8 cellular contexts compared by ENCODE assay signal in the genomic region with DNA sequence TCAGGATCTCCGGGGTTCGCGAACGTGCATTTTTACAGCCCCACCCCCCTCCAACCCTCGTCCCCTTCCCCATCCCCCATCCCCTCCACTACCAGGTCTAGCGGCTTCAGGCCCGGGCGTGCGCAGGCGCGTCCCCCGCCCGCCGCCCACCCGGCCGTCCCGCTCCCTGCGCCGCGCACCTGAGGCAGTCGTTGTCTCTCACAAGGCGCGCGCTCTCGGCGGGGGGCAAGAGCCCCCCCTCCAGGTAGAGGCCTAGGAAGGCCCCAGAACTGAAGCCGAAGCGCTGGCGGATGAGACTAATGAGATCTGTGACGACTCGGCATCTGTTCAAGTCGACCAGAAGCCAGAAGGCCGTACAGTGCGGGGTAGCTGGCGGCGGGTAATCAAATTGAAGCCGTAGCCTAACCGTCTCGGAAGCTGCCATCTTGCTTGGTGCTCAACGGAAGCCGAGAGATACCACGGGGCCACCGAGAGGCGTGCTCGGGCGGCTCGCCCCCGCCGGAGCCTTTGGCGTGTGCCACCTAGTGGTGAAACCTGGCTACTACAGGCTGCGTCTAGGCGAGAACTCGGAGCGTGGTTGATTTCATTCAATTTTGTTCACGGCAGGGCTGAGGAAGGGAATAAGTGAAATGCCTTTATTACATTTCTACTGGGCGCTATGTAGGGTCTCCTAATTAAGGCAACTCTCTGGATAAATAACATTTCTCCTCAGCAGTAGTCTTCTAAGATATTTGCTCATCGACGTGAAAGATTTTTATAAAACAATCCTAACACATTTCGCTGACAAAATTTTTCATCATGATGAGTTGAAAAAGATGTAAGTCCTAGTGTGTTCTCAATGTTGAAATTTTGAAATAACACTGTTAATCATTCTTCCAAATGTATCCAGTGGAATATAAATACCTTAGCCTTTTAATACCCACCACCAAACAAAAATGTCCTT. TPM values are rescaled to one million over a fixed set of nuclear protein-coding genes. Genes with fewer than 3 reads are reported as not detected.
DNase-seq lines count a peak whose midpoint lies in the region; ATAC-seq and TF ChIP-seq lines count a peak whose summit lies in the region.

A gene with protein sequence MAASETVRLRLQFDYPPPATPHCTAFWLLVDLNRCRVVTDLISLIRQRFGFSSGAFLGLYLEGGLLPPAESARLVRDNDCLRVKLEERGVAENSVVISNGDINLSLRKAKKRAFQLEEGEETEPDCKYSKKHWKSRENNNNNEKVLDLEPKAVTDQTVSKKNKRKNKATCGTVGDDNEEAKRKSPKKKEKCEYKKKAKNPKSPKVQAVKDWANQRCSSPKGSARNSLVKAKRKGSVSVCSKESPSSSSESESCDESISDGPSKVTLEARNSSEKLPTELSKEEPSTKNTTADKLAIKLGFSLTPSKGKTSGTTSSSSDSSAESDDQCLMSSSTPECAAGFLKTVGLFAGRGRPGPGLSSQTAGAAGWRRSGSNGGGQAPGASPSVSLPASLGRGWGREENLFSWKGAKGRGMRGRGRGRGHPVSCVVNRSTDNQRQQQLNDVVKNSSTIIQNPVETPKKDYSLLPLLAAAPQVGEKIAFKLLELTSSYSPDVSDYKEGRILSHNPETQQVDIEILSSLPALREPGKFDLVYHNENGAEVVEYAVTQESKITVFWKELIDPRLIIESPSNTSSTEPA (minus strand): TSS at position 455 of the 943 bp plus-strand sequence. CDS start 31 bp downstream, at position 424.

- peak; percentile 98 for TF ChIP-seq CTCF in AG09319 (IDR thresholded peaks at IDR 0.05; ENCODE audit: low read depth, low read length)
- peak; percentile 99 for TF ChIP-seq CTCF in WTC11 (IDR thresholded peaks at IDR 0.05)
- TF ChIP-seq CTCF in cardiac fibroblast (IDR thresholded peaks at IDR 0.05; ENCODE audit: low read depth, low read length): peak; percentile 100

- H3K27ac Mint-ChIP-seq in WTC11: peak within 1 kb of the TSS; percentile 82; the same call in 1 of the 2 replicates

- H3K9me3 Mint-ChIP-seq in WTC11: no peaks in the 10 kb centered on the region

- POLR2A ChIA-PET in WTC11 (lab: Charles Lee): no interaction called here

- DNase-seq in AG09319 (ENCODE audit: extremely low read depth, low read depth): peak; percentile 75
- DNase-seq in NCI-H2227 treated with DMSO at 0.1 percent for 48 hours (lab: John Stamatoyannopoulos, UW): peak; percentile 94
- DNase-seq in WTC11 (ENCODE audit: low spot score): peak; percentile 94
- DNase-seq in cardiac fibroblast (ENCODE audit: low read depth in 2 of 2): peak; percentile 93 to 94
- peak; percentile 97 for DNase-seq in islet precursor cell
- DNase-seq in stimulated activated CD4-positive, alpha-beta T cell treated with anti-CD3 and anti-CD28 coated beads, Interleukin-12 subunit alpha, Interleukin-12 subunit beta, amount 100 ng/mL, for 48 hours (ENCODE audit: low read depth in 2 of 3, low spot score in 1 of 3): peak; percentile 89 to 98 (median 91)

- H3K4me3 ChIP-seq in cardiac fibroblast (replicated peaks in 1 of 2; ENCODE audit: low read depth in 2 of 2, low read length in 2 of 2): peak within 1 kb of the TSS; percentile 83 to 85

- ATAC-seq in GM18909 (IDR thresholded peaks at IDR 0.05; ENCODE audit: poor library complexity, unreplicated experiment) (peak; percentile 96), HG03175 (IDR thresholded peaks at IDR 0.05; ENCODE audit: unreplicated experiment) (peak; percentile 95), WTC11 (peak; percentile 94)

- H3K4me3 Mint-ChIP-seq in WTC11: peak within 1 kb of the TSS; percentile 75

- no peaks in the 10 kb centered on the region for H3K36me3 Mint-ChIP-seq in WTC11

- H3K4me1 Mint-ChIP-seq in WTC11: peaks cover 17% of the 10 kb centered on the region

- H3K27me3 Mint-ChIP-seq in WTC11 (ENCODE audit: low read depth): no peaks in the 10 kb centered on the region

- CTCF ChIA-PET in WTC11 (lab: Charles Lee): interaction anchor here (0.6 to 1.4 kb wide), 11 partner anchors 14 to 148 kb away, joined by 3 to 8 read pairs (median 5); partner anchors contain the start of gene SCPEP1

TF ChIP-seq in WTC11, 78 proteins besides CTCF, POLR2A, EP300 and RAD21 (continues in another document):
- TF ChIP-seq USF2 (CRISPR knock-in tag; IDR thresholded peaks at IDR 0.05) (peak; percentile 74), ZBTB43 (CRISPR knock-in tag; IDR thresholded peaks at IDR 0.05) (no peak; the same call in 1 of the 2 replicates), TEAD1 (CRISPR knock-in tag; IDR thresholded peaks at IDR 0.05) (peak; percentile 51; the same call in 1 of the 2 replicates), SP1 (CRISPR knock-in tag; conservative IDR thresholded peaks at IDR 0.05) (peak; percentile 40; the same call in 1 of the 2 replicates), ZNF232 (CRISPR knock-in tag; IDR thresholded peaks at IDR 0.05) (no peak), SMAD3 (CRISPR knock-in tag; IDR thresholded peaks at IDR 0.05; ENCODE audit: borderline replicate concordance) (0 out of 2 replicates have a peak, but pooled peaks have one; percentile 36), TCF7 (CRISPR knock-in tag; IDR thresholded peaks at IDR 0.05; ENCODE audit: low read depth) (no peak), ZNF416 (CRISPR knock-in tag; IDR thresholded peaks at IDR 0.05) (no peak), ESRRA (CRISPR knock-in tag; IDR thresholded peaks at IDR 0.05; ENCODE audit: borderline replicate concordance) (0 out of 2 replicates have a peak, but pooled peaks have one; percentile 27), EMX1 (CRISPR knock-in tag; IDR thresholded peaks at IDR 0.05) (no peak)
- TF ChIP-seq, protein P1, sequence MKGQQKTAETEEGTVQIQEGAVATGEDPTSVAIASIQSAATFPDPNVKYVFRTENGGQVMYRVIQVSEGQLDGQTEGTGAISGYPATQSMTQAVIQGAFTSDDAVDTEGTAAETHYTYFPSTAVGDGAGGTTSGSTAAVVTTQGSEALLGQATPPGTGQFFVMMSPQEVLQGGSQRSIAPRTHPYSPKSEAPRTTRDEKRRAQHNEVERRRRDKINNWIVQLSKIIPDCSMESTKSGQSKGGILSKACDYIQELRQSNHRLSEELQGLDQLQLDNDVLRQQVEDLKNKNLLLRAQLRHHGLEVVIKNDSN (CRISPR knock-in tag; IDR thresholded peaks at IDR 0.05): peak; percentile 67; the same call in 1 of the 2 replicates
- TF ChIP-seq, protein P2, sequence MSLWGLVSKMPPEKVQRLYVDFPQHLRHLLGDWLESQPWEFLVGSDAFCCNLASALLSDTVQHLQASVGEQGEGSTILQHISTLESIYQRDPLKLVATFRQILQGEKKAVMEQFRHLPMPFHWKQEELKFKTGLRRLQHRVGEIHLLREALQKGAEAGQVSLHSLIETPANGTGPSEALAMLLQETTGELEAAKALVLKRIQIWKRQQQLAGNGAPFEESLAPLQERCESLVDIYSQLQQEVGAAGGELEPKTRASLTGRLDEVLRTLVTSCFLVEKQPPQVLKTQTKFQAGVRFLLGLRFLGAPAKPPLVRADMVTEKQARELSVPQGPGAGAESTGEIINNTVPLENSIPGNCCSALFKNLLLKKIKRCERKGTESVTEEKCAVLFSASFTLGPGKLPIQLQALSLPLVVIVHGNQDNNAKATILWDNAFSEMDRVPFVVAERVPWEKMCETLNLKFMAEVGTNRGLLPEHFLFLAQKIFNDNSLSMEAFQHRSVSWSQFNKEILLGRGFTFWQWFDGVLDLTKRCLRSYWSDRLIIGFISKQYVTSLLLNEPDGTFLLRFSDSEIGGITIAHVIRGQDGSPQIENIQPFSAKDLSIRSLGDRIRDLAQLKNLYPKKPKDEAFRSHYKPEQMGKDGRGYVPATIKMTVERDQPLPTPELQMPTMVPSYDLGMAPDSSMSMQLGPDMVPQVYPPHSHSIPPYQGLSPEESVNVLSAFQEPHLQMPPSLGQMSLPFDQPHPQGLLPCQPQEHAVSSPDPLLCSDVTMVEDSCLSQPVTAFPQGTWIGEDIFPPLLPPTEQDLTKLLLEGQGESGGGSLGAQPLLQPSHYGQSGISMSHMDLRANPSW (CRISPR knock-in tag; conservative IDR thresholded peaks at IDR 0.05; ENCODE audit: low read depth): no peak
- TF ChIP-seq, protein P3, sequence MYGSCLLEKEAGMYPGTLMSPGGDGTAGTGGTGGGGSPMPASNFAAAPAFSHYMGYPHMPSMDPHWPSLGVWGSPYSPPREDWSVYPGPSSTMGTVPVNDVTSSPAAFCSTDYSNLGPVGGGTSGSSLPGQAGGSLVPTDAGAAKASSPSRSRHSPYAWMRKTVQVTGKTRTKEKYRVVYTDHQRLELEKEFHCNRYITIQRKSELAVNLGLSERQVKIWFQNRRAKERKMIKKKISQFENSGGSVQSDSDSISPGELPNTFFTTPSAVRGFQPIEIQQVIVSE (CRISPR knock-in tag; IDR thresholded peaks at IDR 0.05; ENCODE audit: borderline replicate concordance): no peak
- TF ChIP-seq, protein P4, sequence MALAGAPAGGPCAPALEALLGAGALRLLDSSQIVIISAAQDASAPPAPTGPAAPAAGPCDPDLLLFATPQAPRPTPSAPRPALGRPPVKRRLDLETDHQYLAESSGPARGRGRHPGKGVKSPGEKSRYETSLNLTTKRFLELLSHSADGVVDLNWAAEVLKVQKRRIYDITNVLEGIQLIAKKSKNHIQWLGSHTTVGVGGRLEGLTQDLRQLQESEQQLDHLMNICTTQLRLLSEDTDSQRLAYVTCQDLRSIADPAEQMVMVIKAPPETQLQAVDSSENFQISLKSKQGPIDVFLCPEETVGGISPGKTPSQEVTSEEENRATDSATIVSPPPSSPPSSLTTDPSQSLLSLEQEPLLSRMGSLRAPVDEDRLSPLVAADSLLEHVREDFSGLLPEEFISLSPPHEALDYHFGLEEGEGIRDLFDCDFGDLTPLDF (CRISPR knock-in tag; IDR thresholded peaks at IDR 0.05): no peak

RNA-seq across cellular contexts. Expression of the gene that starts here (rescaled TPM):
- total RNA-seq in WTC11 (2021): 22.6 to 23.5 TPM (median 23.4 TPM) in 3 replicates

Comparison
In these comparisons a context has a peak if more than half of its experiments do, and no peak if none do; other contexts are left out.
1. Peak in every context shown above with its lines: DNase-seq, ATAC-seq and H3K4me3 ChIP-seq.